8 cellular contexts compared by ENCODE assay signal in genomic region chr6:1604347-1604990, GRCh38. TPM values are rescaled to one million over a fixed set of nuclear protein-coding genes. Genes with fewer than 3 reads are reported as not detected.
A peak's percentile ranks its signal among the peaks of the same experiment; 100 is the strongest.
DNase-seq lines count a peak whose midpoint lies in the region; ATAC-seq and TF ChIP-seq lines count a peak whose summit lies in the region.

No MANE protein-coding gene starts in this region.

- H3K27ac ChIP-seq in RWPE2 (ENCODE audit: poor library complexity, severe bottlenecking): no peak overlapping the region
- H3K27ac ChIP-seq in upper lobe of left lung: no peak overlapping the region

- TF ChIP-seq CTCF in RWPE2 (IDR thresholded peaks at IDR 0.05; ENCODE audit: poor library complexity, severe bottlenecking) (peak; percentile 97), omental fat pad (IDR thresholded peaks at IDR 0.05) (peak in 2 of 3 donors; percentile 89 to 96), upper lobe of left lung (IDR thresholded peaks at IDR 0.05) (peak; percentile 92 to 98 (median 96))

- TF ChIP-seq POLR2A in upper lobe of left lung (IDR thresholded peaks at IDR 0.05): no peak

- DNase-seq in NCI-H146 (lab: John Stamatoyannopoulos, UW): peak; percentile 63
- DNase-seq in NCI-H146 treated with DMSO at 0.1 percent for 48 hours (lab: John Stamatoyannopoulos, UW; ENCODE audit: unreplicated experiment): no peak
- DNase-seq in RWPE2 (ENCODE audit: low spot score): no peak
- peak; percentile 32 for DNase-seq in activated gamma-delta T cell (lab: John Stamatoyannopoulos, UW)
- peak; percentile 71 for DNase-seq in glomerular visceral epithelial cell (ENCODE audit: extremely low spot score)
- no peak for DNase-seq in omental fat pad (ENCODE audit: low spot score)
- peak; percentile 56 to 95 for DNase-seq in upper lobe of left lung

- TF ChIP-seq EP300 in upper lobe of left lung (IDR thresholded peaks at IDR 0.05): no peak

- H3K36me3 ChIP-seq in RWPE2 (ENCODE audit: low read depth) (no peaks in the 10 kb centered on the region), upper lobe of left lung (no peaks in the 10 kb centered on the region)

- ATAC-seq in HG03342 (IDR thresholded peaks at IDR 0.05; ENCODE audit: unreplicated experiment) (peak; percentile 63), RWPE2 (ENCODE audit: low read depth) (peak; percentile 90), omental fat pad (ENCODE audit: low FRiP score) (peak; percentile 77), upper lobe of left lung (ENCODE audit: low FRiP score in 2 of 2) (peak; percentile 80 to 92)

- H3K27me3 ChIP-seq in RWPE2 (ENCODE audit: insufficient read depth, poor library complexity, severe bottlenecking) (no peaks in the 10 kb centered on the region), upper lobe of left lung (peaks cover 0 to 75% (median 58%) of the 10 kb centered on the region in 4 donors)

- WGBS in upper lobe of left lung, 2 donors: 0 to 2% methylated on average over 21 to 63 of the region's 73 CpGs

- peak overlapping the region; percentile 28 for H3K4me3 ChIP-seq in RWPE2 (ENCODE audit: severe bottlenecking)
- peak overlapping the region in 3 of 4 donors; percentile 33 to 48 (median 44) for H3K4me3 ChIP-seq in upper lobe of left lung

- H3K4me1 ChIP-seq in RWPE2 (ENCODE audit: insufficient read depth, poor library complexity, severe bottlenecking) (no peaks in the 10 kb centered on the region), upper lobe of left lung (peaks cover 40 to 66% (median 42%) of the 10 kb centered on the region in 4 donors)

- no peaks in the 10 kb centered on the region for H3K9me3 ChIP-seq in RWPE2 (ENCODE audit: severe bottlenecking)
- H3K9me3 ChIP-seq in upper lobe of left lung: no peaks in the 10 kb centered on the region

RNA-seq across cellular contexts. Expression of gene FOXC1, which starts 5.2 kb away (rescaled TPM):
- total RNA-seq in omental fat pad (10 to 100 TPM in 1 of 4 donors, 1 to 10 TPM in 3; 3.8 to 10.1 (median 6.7) TPM), upper lobe of left lung (1 to 10 TPM in 5 of 6 donors, under 1 TPM in 1; 0.22 to 5.5 (median 2.2) TPM)

Comparison
In these comparisons a context has a peak if more than half of its experiments do, and no peak if none do; other contexts are left out.
1. DNase-seq: peak in NCI-H146 (single experiment), activated gamma-delta T cell (single experiment), glomerular visceral epithelial cell (single experiment) and upper lobe of left lung (2 of 2); none in NCI-H146 treated with DMSO at 0.1 percent for 48 hours (single experiment), RWPE2 (single experiment) and omental fat pad (single experiment).
2. Peak in every context shown above with its lines, with median percentiles within 50 percentile points of each other: ATAC-seq and CTCF ChIP-seq.